In the genomic region with DNA sequence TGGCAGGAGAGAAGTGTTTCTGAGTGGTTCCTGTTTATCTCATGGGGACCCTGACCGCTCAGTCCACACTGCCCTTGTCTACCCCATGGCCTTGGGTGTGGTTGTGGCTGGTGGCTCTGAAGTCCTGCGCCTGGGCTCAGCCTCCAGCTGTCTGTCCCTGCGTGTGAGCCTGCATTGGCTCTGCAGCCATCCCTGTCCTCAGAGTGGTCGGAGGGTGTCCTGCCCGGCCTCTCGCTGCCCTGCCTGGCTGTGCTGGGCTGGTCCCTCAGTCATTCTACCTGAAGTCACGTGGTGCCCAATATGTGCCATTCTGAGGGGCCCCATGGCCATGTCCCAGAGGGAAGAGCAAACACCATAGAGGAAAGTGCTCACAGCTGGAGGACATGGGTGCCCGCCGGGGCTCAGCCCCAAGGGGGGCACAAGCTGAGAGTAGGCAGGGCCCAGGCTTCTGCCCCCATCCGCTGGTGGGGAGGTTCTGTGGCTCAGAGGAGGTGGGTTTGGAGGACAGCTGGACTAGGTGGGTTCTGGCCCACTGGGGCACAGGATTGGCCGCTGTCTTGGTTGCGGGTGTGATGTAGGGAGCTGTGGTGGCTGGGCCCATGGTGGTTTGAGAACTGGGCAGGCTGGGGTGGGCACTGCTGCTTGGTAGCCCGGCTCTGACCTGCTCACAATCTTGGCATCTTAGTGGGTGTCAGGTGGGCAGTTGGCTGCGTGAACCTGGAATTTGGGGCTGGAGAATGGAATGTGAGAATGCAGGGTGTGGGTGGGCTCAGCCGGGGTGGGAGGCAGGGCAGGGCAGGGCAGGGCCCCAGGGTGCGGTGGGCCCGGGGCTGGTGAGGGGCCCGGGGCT, we compare ENCODE assay signal across 21 cellular contexts. TPM values are rescaled to one million over a fixed set of nuclear protein-coding genes. Genes with fewer than 3 reads are reported as not detected.
DNase-seq lines count a peak whose midpoint lies in the region; ATAC-seq, FAIRE-seq and TF ChIP-seq lines count a peak whose summit lies in the region.
"Had no signal": no experiment of that assay in that cellular context is flagged by ENCODE, and none has a peak within 500 bp of the region (broad histone marks: within the 10 kb centered on the region; RNA-seq: fewer than 3 reads in every experiment).

No MANE protein-coding gene starts in this region.

- ATAC-seq in SK-N-SH treated with all-trans-retinoic acid at 6 μM for 48 hours (no peak; the same call in 1 of the 3 replicates), HG02840 (IDR thresholded peaks at IDR 0.05; ENCODE audit: low FRiP score, unreplicated experiment) (no peak)
- ATAC-seq in effector memory CD8-positive, alpha-beta T cell (replicated peaks) = no peak
- no peak for ATAC-seq in stimulated activated naive B cell treated with anti-CD40 and anti-IgM and Interleukin-4, amounts not matched to agents 10 μg/mL and 1 μg/mL and 100 μg/mL, for 72 hours (replicated peaks)
- ATAC-seq: left colon; naive thymus-derived CD8-positive, alpha-beta T cell had no signal

- 88% methylated on average over 8 of the region's 18 CpGs for WGBS in SK-N-SH (ENCODE audit: low lambda C conversion rate)

- H3K79me2 ChIP-seq in SK-N-SH (ENCODE audit: insufficient read depth) = no peaks in the 10 kb centered on the region

- TF ChIP-seq CTCF in SK-N-SH (IDR thresholded peaks at IDR 0.05) (no peak), ascending aorta (IDR thresholded peaks at IDR 0.05) (no peak)

- H3K9me3 Mint-ChIP-seq in effector memory CD8-positive, alpha-beta T cell = no peaks in the 10 kb centered on the region
- no peaks in the 10 kb centered on the region for H3K9me3 Mint-ChIP-seq in stimulated activated naive B cell treated with anti-CD40 and anti-IgM and Interleukin-4, amounts not matched to agents 10 μg/mL and 1 μg/mL and 100 μg/mL, for 72 hours
- H3K9me3 Mint-ChIP-seq: naive thymus-derived CD8-positive, alpha-beta T cell had no signal

- no peaks in the 10 kb centered on the region for H3K9me3 ChIP-seq in SK-N-SH
- no peaks in the 10 kb centered on the region for H3K9me3 ChIP-seq in ascending aorta

- H3K4me1 Mint-ChIP-seq in effector memory CD8-positive, alpha-beta T cell (ENCODE audit: low read depth in 2 of 2) = peaks cover 0 to 4% of the 10 kb centered on the region in 2 donors
- peaks cover 5 to 6% of the 10 kb centered on the region in 2 donors for H3K4me1 Mint-ChIP-seq in stimulated activated naive B cell treated with anti-CD40 and anti-IgM and Interleukin-4, amounts not matched to agents 10 μg/mL and 1 μg/mL and 100 μg/mL, for 72 hours

- H2AFZ ChIP-seq in SK-N-SH (ENCODE audit: low read depth) = no peak overlapping the region

- H3K4me3 ChIP-seq in SK-N-SH (ENCODE audit: low read depth in 2 of 2, low read length in 1 of 2) = no peak overlapping the region
- no peak overlapping the region for H3K4me3 ChIP-seq in ascending aorta
- H3K4me3 ChIP-seq: cardiac muscle cell had no signal

- TF ChIP-seq POLR2A in GM12892 (IDR thresholded peaks at IDR 0.05; ENCODE audit: low read depth, low read length) = no peak

- H3K4me2 ChIP-seq in SK-N-SH = no peak overlapping the region

- DNase-seq in SK-N-SH (peak; percentile 26), GM12892 (ENCODE audit: insufficient read length) (peak; percentile 18), ascending aorta (ENCODE audit: low spot score in 2 of 2) (no peak), NCI-H510A (lab: John Stamatoyannopoulos, UW) (no peak)
- no peak for DNase-seq in effector memory CD8-positive, alpha-beta T cell
- DNase-seq in stimulated activated naive B cell treated with anti-CD40 and anti-IgM and Interleukin-4, amounts not matched to agents 10 μg/mL and 1 μg/mL and 100 μg/mL, for 72 hours = no peak
- DNase-seq: activated CD4-positive, alpha-beta T cell treated with anti-CD3 and anti-CD28 coated beads for 1 hour; activated effector memory CD4-positive, alpha-beta T cell treated with Interleukin-2 at 50 U/mL for 16 hours; GF-D8; left colon; NCI-H1048; NCI-H187 treated with DMSO at 0.1 percent for 48 hours; SHP77 treated with DMSO at 0.1 percent for 48 hours had no signal

- peak overlapping the region; percentile 87 to 91 for H3K27ac Mint-ChIP-seq in effector memory CD8-positive, alpha-beta T cell
- H3K27ac Mint-ChIP-seq in stimulated activated naive B cell treated with anti-CD40 and anti-IgM and Interleukin-4, amounts not matched to agents 10 μg/mL and 1 μg/mL and 100 μg/mL, for 72 hours = peak overlapping the region; percentile 10

- H3K36me3 Mint-ChIP-seq in effector memory CD8-positive, alpha-beta T cell (ENCODE audit: insufficient read depth) = peaks cover 68% of the 10 kb centered on the region
- peaks cover 10 to 16% of the 10 kb centered on the region in 2 donors for H3K36me3 Mint-ChIP-seq in stimulated activated naive B cell treated with anti-CD40 and anti-IgM and Interleukin-4, amounts not matched to agents 10 μg/mL and 1 μg/mL and 100 μg/mL, for 72 hours

- H4K20me1 ChIP-seq in SK-N-SH (ENCODE audit: insufficient read depth) = no peaks in the 10 kb centered on the region

- H3K27me3 Mint-ChIP-seq in effector memory CD8-positive, alpha-beta T cell = peaks cover 0 to 19% of the 10 kb centered on the region in 2 donors
- H3K27me3 Mint-ChIP-seq in stimulated activated naive B cell treated with anti-CD40 and anti-IgM and Interleukin-4, amounts not matched to agents 10 μg/mL and 1 μg/mL and 100 μg/mL, for 72 hours = peaks cover 9 to 18% of the 10 kb centered on the region in 2 donors

- H3K4me3 Mint-ChIP-seq in effector memory CD8-positive, alpha-beta T cell = peak overlapping the region in 1 of 2 donors; percentile 73
- H3K4me3 Mint-ChIP-seq in stimulated activated naive B cell treated with anti-CD40 and anti-IgM and Interleukin-4, amounts not matched to agents 10 μg/mL and 1 μg/mL and 100 μg/mL, for 72 hours = no peak overlapping the region
- H3K4me3 Mint-ChIP-seq: naive thymus-derived CD8-positive, alpha-beta T cell had no signal

- no peak for TF ChIP-seq EP300 in SK-N-SH (IDR thresholded peaks at IDR 0.05; ENCODE audit: borderline replicate concordance in 1 of 2, low read depth in 1 of 2, low read length in 1 of 2)

- no peaks in the 10 kb centered on the region for H3F3A ChIP-seq in SK-N-SH (replicated peaks; ENCODE audit: insufficient read depth)

- CTCF ChIA-PET in SK-N-SH (lab: Yijun Ruan, JAX) = interaction anchor here (0.8 to 1.3 kb wide), 3 partner anchors 25 to 35 kb away, joined by 3 to 5 read pairs (median 5); no protein-coding TSS in a partner anchor

- FAIRE-seq in GM12892 (lab: Jason Lieb, UNC) = no peak
- FAIRE-seq: HTR-8/SVneo had no signal

- H3K9me2 ChIP-seq in SK-N-SH = no peaks in the 10 kb centered on the region

- no peak for TF ChIP-seq RAD21 in SK-N-SH (IDR thresholded peaks at IDR 0.05; ENCODE audit: low read length)

- H3K36me3 ChIP-seq in SK-N-SH (replicated peaks in 1 of 2; ENCODE audit: control insufficient read depth in 1 of 2, insufficient read depth in 2 of 2, low read length in 1 of 2) (no peaks in the 10 kb centered on the region), ascending aorta (peaks cover 0 to 10% of the 10 kb centered on the region in 2 donors)
- H3K36me3 ChIP-seq: cardiac muscle cell had no signal

- H3K27me3 ChIP-seq in SK-N-SH (ENCODE audit: insufficient read depth) (no peaks in the 10 kb centered on the region; the same call in 1 of the 2 replicates), ascending aorta (no peaks in the 10 kb centered on the region)
- H3K27me3 ChIP-seq: cardiac muscle cell had no signal

- POLR2A ChIA-PET in SK-N-SH (lab: Yijun Ruan, JAX) = interaction anchor here (0.6 kb wide), 1 partner anchor 100 kb away, joined by 4 read pairs; no protein-coding TSS in a partner anchor

- no peak overlapping the region for H3K9ac ChIP-seq in SK-N-SH

- intact Hi-C loops in ascending aorta (cut with DNase I) = no loop called here

- H3K4me1 ChIP-seq in SK-N-SH (ENCODE audit: control insufficient read depth in 1 of 2, insufficient read depth in 2 of 2, low read depth in 1 of 2, low read length in 1 of 2) (peaks cover 0 to 9% of the 10 kb centered on the region in 2 experiments; a peak in 1 of 4 replicates), ascending aorta (no peaks in the 10 kb centered on the region)

- no peak overlapping the region for H3K27ac ChIP-seq in SK-N-SH (ENCODE audit: low read depth in 2 of 2, low read length in 1 of 2)
- no peak overlapping the region for H3K27ac ChIP-seq in ascending aorta
- H3K27ac ChIP-seq: 22Rv1, cardiac muscle cell had no signal

TF ChIP-seq in SK-N-SH, 30 proteins besides CTCF, POLR2A, EP300 and RAD21 (continues in another document):
- TF ChIP-seq MEF2A (IDR thresholded peaks at IDR 0.05; ENCODE audit: borderline replicate concordance, low read depth) = no peak
- no peak for TF ChIP-seq SMC3 (IDR thresholded peaks at IDR 0.05; ENCODE audit: low read depth, low read length)

TF ChIP-seq in SK-N-SH treated with all-trans-retinoic acid at 6 μM for 48 hours, 23 proteins besides CTCF, POLR2A, EP300 and RAD21 (continues in another document):
- TF ChIP-seq ZNF8 (CRISPR knock-in tag; IDR thresholded peaks at IDR 0.05) (no peak), ESRRG (CRISPR knock-in tag; IDR thresholded peaks at IDR 0.05) (no peak), BACH2 (CRISPR knock-in tag; IDR thresholded peaks at IDR 0.05; ENCODE audit: borderline replicate concordance) (no peak), ISL1 (CRISPR knock-in tag; IDR thresholded peaks at IDR 0.05) (no peak)

RNA-seq across cellular contexts. Expression of gene TEDC1, which starts 11.6 kb away (rescaled TPM):
- 10.9 and 13.4 TPM in 2 replicates for polyA plus RNA-seq in SK-N-SH (2012; rRNA removed)
- polyA plus RNA-seq in SK-N-SH (2012; cell fraction: cytosol; rRNA removed) = 4.4 and 7.2 TPM in 2 replicates
- polyA plus RNA-seq in SK-N-SH (2012; cell fraction: nucleus; rRNA removed) = 33.0 and 74.2 TPM in 2 replicates
- 2.0 TPM for polyA plus RNA-seq in GM12892 (2012; ENCODE audit: missing spikeins)
- 12.7 TPM for total RNA-seq in ascending aorta

RNA-seq across cellular contexts. Expression of gene CRIP1, which starts 16.0 kb away (rescaled TPM):
- polyA plus RNA-seq in SK-N-SH (2012; rRNA removed) = 0.68 and 0.72 TPM in 2 replicates
- 0.09 TPM in 1 of 2 replicates, not detected in the other for polyA plus RNA-seq in SK-N-SH (2012; cell fraction: cytosol; rRNA removed)
- polyA plus RNA-seq in SK-N-SH (2012; cell fraction: nucleus; rRNA removed) = 9.8 and 16.8 TPM in 2 replicates
- polyA plus RNA-seq in GM12892 (2012; ENCODE audit: missing spikeins) = 378 TPM
- total RNA-seq in ascending aorta = 106 TPM
- total RNA-seq: LHCN-M2 had no signal

RNA-seq across cellular contexts. Expression of gene TMEM121, which starts 23.7 kb away (rescaled TPM):
- 7.2 and 9.1 TPM in 2 replicates for polyA plus RNA-seq in SK-N-SH (2012; rRNA removed)
- 2.1 and 5.7 TPM in 2 replicates for polyA plus RNA-seq in SK-N-SH (2012; cell fraction: cytosol; rRNA removed)
- polyA plus RNA-seq in SK-N-SH (2012; cell fraction: nucleus; rRNA removed) = 5.1 and 5.9 TPM in 2 replicates
- polyA plus RNA-seq in GM12892 (2012; ENCODE audit: missing spikeins) = not detected
- 34.6 TPM for total RNA-seq in ascending aorta

RNA-seq across cellular contexts. Expression of gene CRIP2, which starts 28.1 kb away (rescaled TPM):
- 219 and 335 TPM in 2 replicates for polyA plus RNA-seq in SK-N-SH (2012; rRNA removed)
- 154 and 228 TPM in 2 replicates for polyA plus RNA-seq in SK-N-SH (2012; cell fraction: cytosol; rRNA removed)
- polyA plus RNA-seq in SK-N-SH (2012; cell fraction: nucleus; rRNA removed) = 326 and 608 TPM in 2 replicates
- polyA plus RNA-seq in GM12892 (2012; ENCODE audit: missing spikeins) = not detected
- total RNA-seq in ascending aorta = 665 TPM
- total RNA-seq: OCI-LY7 had no signal

Comparison
In these comparisons a context has a peak if more than half of its experiments do, and no peak if none do; other contexts are left out.
1. DNase-seq: peak in SK-N-SH (single experiment) and GM12892 (single experiment); none in effector memory CD8-positive, alpha-beta T cell (0 of 3), stimulated activated naive B cell treated with anti-CD40 and anti-IgM and Interleukin-4, amounts not matched to agents 10 μg/mL and 1 μg/mL and 100 μg/mL, for 72 hours (single experiment), ascending aorta (0 of 2) and NCI-H510A (single experiment).